In the genomic region with DNA sequence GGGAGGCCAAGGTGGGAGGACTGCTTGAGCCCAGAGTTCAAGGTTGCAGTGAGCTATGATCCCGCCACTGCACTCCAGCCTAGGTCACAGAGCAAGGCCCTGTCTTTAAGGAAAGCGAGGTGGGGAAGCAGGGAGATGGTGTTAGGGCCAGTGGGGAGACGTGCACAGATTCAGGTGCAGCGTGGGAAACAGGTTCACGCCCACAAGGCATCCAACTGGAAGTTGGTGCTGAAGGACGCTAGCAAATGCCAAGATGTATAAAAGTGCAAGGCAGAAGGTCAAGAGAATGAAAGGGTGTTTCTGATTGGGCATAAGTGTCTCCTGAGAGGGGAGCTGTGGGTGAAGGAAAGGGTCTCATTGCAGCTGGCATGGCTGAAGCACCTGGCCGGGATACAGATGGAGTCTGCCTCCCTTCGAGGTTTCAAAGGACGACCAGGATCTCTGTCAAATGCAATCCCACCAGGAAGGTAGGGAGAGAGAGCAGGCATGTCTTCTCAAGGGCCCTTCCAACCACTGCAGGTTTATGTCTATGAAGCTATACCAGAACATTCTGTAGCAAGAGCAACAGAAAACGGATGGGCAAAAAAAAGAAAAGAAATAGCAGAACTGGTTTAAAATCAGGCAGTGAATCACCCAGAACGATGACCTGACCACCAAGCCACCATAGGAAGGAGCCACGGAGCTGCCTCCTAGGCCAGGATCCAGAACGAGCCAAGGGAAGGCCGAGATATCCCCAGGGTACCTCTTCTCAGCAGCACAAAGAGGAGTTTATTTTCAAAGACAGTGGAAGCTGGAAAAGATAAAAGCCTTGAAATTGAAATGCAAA, we compare ENCODE assay signal across 1 cellular context.
TF ChIP-seq lines count a peak whose summit lies in the region.

No MANE protein-coding gene starts in this region.

TF ChIP-seq in GM12878, 131 proteins besides CTCF, POLR2A, EP300 and RAD21 (continued from another document):
- no peak for TF ChIP-seq NRF1 (conservative IDR thresholded peaks at IDR 0.05; ENCODE audit: low read depth, low read length)
- TF ChIP-seq, protein P1, sequence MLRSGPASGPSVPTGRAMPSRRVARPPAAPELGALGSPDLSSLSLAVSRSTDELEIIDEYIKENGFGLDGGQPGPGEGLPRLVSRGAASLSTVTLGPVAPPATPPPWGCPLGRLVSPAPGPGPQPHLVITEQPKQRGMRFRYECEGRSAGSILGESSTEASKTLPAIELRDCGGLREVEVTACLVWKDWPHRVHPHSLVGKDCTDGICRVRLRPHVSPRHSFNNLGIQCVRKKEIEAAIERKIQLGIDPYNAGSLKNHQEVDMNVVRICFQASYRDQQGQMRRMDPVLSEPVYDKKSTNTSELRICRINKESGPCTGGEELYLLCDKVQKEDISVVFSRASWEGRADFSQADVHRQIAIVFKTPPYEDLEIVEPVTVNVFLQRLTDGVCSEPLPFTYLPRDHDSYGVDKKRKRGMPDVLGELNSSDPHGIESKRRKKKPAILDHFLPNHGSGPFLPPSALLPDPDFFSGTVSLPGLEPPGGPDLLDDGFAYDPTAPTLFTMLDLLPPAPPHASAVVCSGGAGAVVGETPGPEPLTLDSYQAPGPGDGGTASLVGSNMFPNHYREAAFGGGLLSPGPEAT (IDR thresholded peaks at IDR 0.05; ENCODE audit: low read depth), result no peak
- no peak for TF ChIP-seq ZBED1 (IDR thresholded peaks at IDR 0.05; ENCODE audit: borderline replicate concordance)
- no peak for TF ChIP-seq ASH2L (IDR thresholded peaks at IDR 0.05; ENCODE audit: borderline replicate concordance, low read depth)
